ENCODE assay signal across 22 cellular contexts in the genomic region with DNA sequence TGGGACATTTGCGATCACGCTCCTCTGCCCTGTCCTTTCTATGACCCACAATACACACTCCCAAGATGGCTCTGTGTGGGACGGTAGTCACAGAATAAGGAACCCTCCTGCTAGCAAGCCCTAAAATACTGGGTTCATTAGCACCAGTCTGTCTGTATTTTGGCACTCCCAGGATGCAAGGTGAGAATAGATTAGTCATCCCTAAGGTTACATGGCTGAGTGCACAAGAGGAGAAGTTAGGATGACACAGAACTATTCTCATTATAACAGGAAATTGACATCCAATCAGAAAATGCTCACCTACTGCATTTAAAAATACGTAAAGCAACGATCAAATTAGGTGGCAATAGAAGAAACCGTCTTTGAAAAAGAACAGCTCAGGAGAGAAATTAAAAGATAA.
"Had no signal": no experiment of that assay in that cellular context is flagged by ENCODE, and none has a peak within 500 bp of the region (broad histone marks: within the 10 kb centered on the region; RNA-seq: fewer than 3 reads in every experiment).

No MANE protein-coding gene starts in this region.

- H3K9me3 ChIP-seq: SJCRH30 had no signal

- H3K4me2 ChIP-seq: KMS-11 had no signal

- H3K27me3 ChIP-seq: SJCRH30 had no signal

- H3K4me3 ChIP-seq: K562, SJCRH30 had no signal

- ATAC-seq: K562, Right ventricle myocardium inferior, SK-N-SH treated with all-trans-retinoic acid at 6 μM for 48 hours had no signal

- FAIRE-seq: HTR-8/SVneo, K562 had no signal

- H3K36me3 ChIP-seq: SJCRH30 had no signal

- H3K4me1 ChIP-seq: SJCRH30 had no signal

- DNase-seq: Kasumi-1, MM.1S, NCI-H1092 treated with DMSO at 0.1 percent for 48 hours, NCI-H1436, NCI-H187, NCI-H2029, NCI-H2081 treated with DMSO at 0.1 percent for 48 hours, NCI-H2171, NCI-H226, NCI-H446, NCI-H510A, NCI-H524 treated with DMSO at 0.1 percent for 48 hours, NCI-H69, NCI-H774, SHP77 treated with DMSO at 0.1 percent for 48 hours, SJCRH30 had no signal

- H3K9ac ChIP-seq: KMS-11 had no signal

- H3K27ac ChIP-seq: HL-60, KMS-11, SJCRH30 had no signal
